ENCODE assay signal across 10 cellular contexts in genomic region chr16:67162439-67163163, GRCh38. TPM values are rescaled to one million over a fixed set of nuclear protein-coding genes. Genes with fewer than 3 reads are reported as not detected.
A peak's percentile ranks its signal among the peaks of the same experiment; 100 is the strongest.
DNase-seq lines count a peak whose midpoint lies in the region; ATAC-seq, FAIRE-seq and TF ChIP-seq lines count a peak whose summit lies in the region.
"Had no signal": no experiment of that assay in that cellular context is flagged by ENCODE, and none has a peak within 500 bp of the region (broad histone marks: within the 10 kb centered on the region; RNA-seq: fewer than 3 reads in every experiment).

No MANE protein-coding gene starts in this region.

- no peak for TF ChIP-seq CTCF in Caco-2 (IDR thresholded peaks at IDR 0.05; ENCODE audit: insufficient read depth in 1 of 2, low read depth in 1 of 2, low read length in 1 of 2, severe bottlenecking in 1 of 2, unreplicated experiment in 1 of 2)
- no peak for TF ChIP-seq CTCF in H1 (IDR thresholded peaks at IDR 0.05; ENCODE audit: control extremely low read depth in 1 of 3, insufficient read depth in 1 of 3, low read depth in 1 of 3, low read length in 3 of 3)
- no peak for TF ChIP-seq CTCF in prostate gland (IDR thresholded peaks at IDR 0.05)

- FAIRE-seq in H1 (lab: Jason Lieb, UNC): no peak

- H3K4me3 ChIP-seq in Caco-2 (ENCODE audit: low read depth, low read length) (no peak overlapping the region), NT2/D1 (ENCODE audit: insufficient read length, low read depth) (peak overlapping the region; percentile 47), H1 (ENCODE audit: extremely low read depth in 1 of 4, insufficient read depth in 2 of 4, low read depth in 3 of 4, low read length in 4 of 4) (peak overlapping the region in 3 of 4 experiments; percentile 11 to 56 (median 26); a peak in 5 of 8 replicates), prostate gland (peak overlapping the region; percentile 27 to 30)

- no peak for ATAC-seq in GM18861 (IDR thresholded peaks at IDR 0.05; ENCODE audit: unreplicated experiment)

- H3K36me3 Mint-ChIP-seq in Caco-2 (ENCODE audit: insufficient read depth, unreplicated experiment): peaks cover 19% of the 10 kb centered on the region

- H3K9ac ChIP-seq in NT2/D1 (ENCODE audit: insufficient read length, low read depth) (peak overlapping the region; percentile 29), H1 (replicated peaks in 1 of 4; ENCODE audit: extremely low read depth in 1 of 4, low read depth in 3 of 4, low read length in 3 of 4) (no peak overlapping the region)

- TSS peak; percentile 5 for BruUV-seq in Caco-2 (replicated peaks; lab: Mats Ljungman, UMichigan)

- H3K23me2 ChIP-seq in H1 (ENCODE audit: low read depth, low read length): peaks cover 15% of the 10 kb centered on the region

- H3K27me3 ChIP-seq in Caco-2 (replicated peaks; ENCODE audit: control insufficient read depth, insufficient read depth, low read length) (no peaks in the 10 kb centered on the region), NT2/D1 (ENCODE audit: insufficient read depth, insufficient read length) (peaks cover 98% of the 10 kb centered on the region), H1 (replicated peaks in 1 of 4; ENCODE audit: control insufficient read depth in 3 of 4, extremely low read depth in 1 of 4, insufficient read depth in 3 of 4, low read length in 3 of 4) (peaks cover 93 to 100% (median 99%) of the 10 kb centered on the region in 4 experiments), prostate gland (replicated peaks; ENCODE audit: insufficient read depth) (no peaks in the 10 kb centered on the region)

- H2BK12ac ChIP-seq in H1 (ENCODE audit: low read depth, low read length): peak overlapping the region; percentile 39; the same call in 1 of the 2 replicates

- H3K14ac ChIP-seq in H1 (ENCODE audit: insufficient read length): no peak overlapping the region

- H4K5ac ChIP-seq in H1 (ENCODE audit: insufficient read length, low read depth, low read length): no peak overlapping the region

- no peaks in the 10 kb centered on the region for H3K79me1 ChIP-seq in H1 (ENCODE audit: low read depth, low read length)

- intact Hi-C loops in Caco-2 (cut with micrococcal nuclease; ENCODE audit: unreplicated experiment): no loop called here
- intact Hi-C loops in prostate gland (cut with DNase I): no loop called here

- H3K4me1 Mint-ChIP-seq in Caco-2 (ENCODE audit: low read depth, unreplicated experiment): peaks cover 6% of the 10 kb centered on the region

- no peaks in the 10 kb centered on the region for H3K9me3 Mint-ChIP-seq in Caco-2 (ENCODE audit: unreplicated experiment)

- H4K8ac ChIP-seq in H1 (ENCODE audit: extremely low read depth, insufficient read depth, low read length): no peak overlapping the region

- 0 out of 2 replicates have a peak overlapping the region, but pooled peaks have one; percentile 75 for H2AFZ ChIP-seq in H1 (ENCODE audit: low read length)

- 11% methylated on average over 44 of the region's 44 CpGs; no CpG with 5 or more reads in 1 of the 2 experiments for WGBS in H1 (ENCODE audit: extremely low coverage in 1 of 2, insufficient coverage in 1 of 2, insufficient read length in 1 of 2, insufficient replicate concordance in 2 of 2, low coverage in 1 of 2, low lambda C conversion rate in 2 of 2, missing lambda C conversion rate in 1 of 2), 2 experiments
- 16% methylated on average over 44 of the region's 44 CpGs for WGBS in prostate gland

- H3K18ac ChIP-seq in H1 (ENCODE audit: extremely low read depth, low read length): no peak overlapping the region; the same call in none of the 2 replicates

- no peak overlapping the region for H3K23ac ChIP-seq in H1 (ENCODE audit: insufficient read length)

- no peak overlapping the region for H2BK20ac ChIP-seq in H1 (ENCODE audit: low read length)

- H3K79me2 ChIP-seq in H1 (ENCODE audit: control insufficient read depth in 1 of 2, insufficient read depth in 2 of 2, low read length in 2 of 2): no peaks in the 10 kb centered on the region

- TF ChIP-seq POLR2A in H1 (IDR thresholded peaks at IDR 0.05; ENCODE audit: control extremely low read depth in 1 of 2, low read depth in 2 of 2, low read length in 2 of 2): no peak
- TF ChIP-seq POLR2A in prostate gland (IDR thresholded peaks at IDR 0.05): no peak

- 0 out of 2 replicates have a peak, but pooled peaks cover 4% of the 10 kb centered on the region for H3K4me1 ChIP-seq in Caco-2
- peaks cover 14% of the 10 kb centered on the region for H3K4me1 ChIP-seq in NT2/D1 (ENCODE audit: insufficient read depth, insufficient read length)
- H3K4me1 ChIP-seq in H1 (replicated peaks in 1 of 4; ENCODE audit: control insufficient read depth in 3 of 4, insufficient read depth in 4 of 4, low read length in 3 of 4): peaks cover 0 to 33% (median 30%) of the 10 kb centered on the region in 4 experiments; a peak in 6 of 7 replicates
- peaks cover 32% of the 10 kb centered on the region for H3K4me1 ChIP-seq in prostate gland (replicated peaks)

- no peak for TF ChIP-seq RAD21 in H1 (IDR thresholded peaks at IDR 0.05 in 1 of 2, conservative IDR thresholded peaks at IDR 0.05 in 1 of 2; ENCODE audit: low read depth in 2 of 2, low read length in 2 of 2)

- DNase-seq in Caco-2 (no peak), NT2/D1 (ENCODE audit: low read depth, low spot score) (no peak), H1 (ENCODE audit: low read depth in 1 of 2, low spot score in 2 of 2) (peak in 1 of 2 experiments; percentile 71), prostate gland (ENCODE audit: low spot score) (no peak), NCI-H1417 treated with DMSO at 0.1 percent for 48 hours (lab: John Stamatoyannopoulos, UW) (no peak), NCI-H2029 treated with DMSO at 0.1 percent for 48 hours (lab: John Stamatoyannopoulos, UW) (no peak)
- no peak for DNase-seq in activated CD4-positive, alpha-beta T cell treated with anti-CD3 and anti-CD28 coated beads for 48 hours
- DNase-seq: activated CD4-positive, CD25-positive, alpha-beta regulatory T cell treated with anti-CD3 and anti-CD28 coated beads, Interleukin-2, amount 50 U/mL, for 72 hours had no signal

- H3K27me3 Mint-ChIP-seq in Caco-2 (ENCODE audit: insufficient read depth, unreplicated experiment): no peaks in the 10 kb centered on the region

- no peak overlapping the region; the same call in 1 of the 2 replicates for H2BK15ac ChIP-seq in H1 (ENCODE audit: low read length)

- peaks cover 2 to 23% of the 10 kb centered on the region in 2 experiments for H4K20me1 ChIP-seq in H1 (replicated peaks in 1 of 2; ENCODE audit: control insufficient read depth in 1 of 2, insufficient read depth in 2 of 2, low read length in 2 of 2)

- H3K27ac ChIP-seq in H1 (ENCODE audit: low read depth, low read length) (no peak overlapping the region), prostate gland (peak overlapping the region; percentile 91 to 94)
- H3K27ac ChIP-seq: epithelial cell of prostate had no signal

- POLR2A ChIA-PET in Caco-2 (lab: Charles Lee): interaction anchor here (0.5 to 0.6 kb wide), 2 partner anchors 84 to 284 kb away, joined by 6 to 9 read pairs; no protein-coding TSS in a partner anchor
- POLR2A ChIA-PET in H1 (lab: Charles Lee; ENCODE audit: partially characterized antibody): interaction anchor here (0.7 to 7.9 kb wide), 6 partner anchors 7 to 40 kb away, joined by 3 to 59 read pairs (median 10); partner anchors contain the start of genes B3GNT9 and MATCAP1

- no peak overlapping the region for H4K91ac ChIP-seq in H1 (replicated peaks; ENCODE audit: insufficient read length, low read length)

- H3K4ac ChIP-seq in H1 (replicated peaks; ENCODE audit: insufficient read length, low read depth, low read length): no peak overlapping the region

- H3K9me3 ChIP-seq in Caco-2: no peaks in the 10 kb centered on the region
- no peaks in the 10 kb centered on the region for H3K9me3 ChIP-seq in NT2/D1 (ENCODE audit: insufficient read depth, low read length)
- H3K9me3 ChIP-seq in H1 (ENCODE audit: insufficient read depth in 2 of 2, low read depth in 1 of 2, low read length in 1 of 2): no peaks in the 10 kb centered on the region
- H3K9me3 ChIP-seq in prostate gland: no peaks in the 10 kb centered on the region

- no peak overlapping the region for H3K4me3 Mint-ChIP-seq in Caco-2 (ENCODE audit: unreplicated experiment)

- no peak overlapping the region for H3K27ac Mint-ChIP-seq in Caco-2 (ENCODE audit: unreplicated experiment)

- CTCF ChIA-PET in Caco-2 (lab: Charles Lee): interaction anchor here (0.6 kb wide), 1 partner anchor 36 kb away, joined by 3 read pairs; the partner anchor contains the start of gene ELMO3
- CTCF ChIA-PET in H1 (lab: Charles Lee; ENCODE audit: partially characterized antibody): interaction anchor here (0.5 to 19.3 kb wide), 17 partner anchors 6 to 482 kb away, joined by 3 to 291 read pairs (median 4); partner anchors contain the start of genes B3GNT9, ELMO3, FBXL8 and HSF4

- H2AK5ac ChIP-seq in H1 (ENCODE audit: low read depth, low read length): no peak overlapping the region

- no peak overlapping the region for H2BK5ac ChIP-seq in H1 (ENCODE audit: low read depth, low read length)

- no peak overlapping the region for H2BK120ac ChIP-seq in H1 (replicated peaks; ENCODE audit: low read depth, low read length)

- H3K56ac ChIP-seq in H1 (replicated peaks; ENCODE audit: insufficient read length, low read depth, low read length): no peak overlapping the region

- peak overlapping the region; percentile 71 to 98 for H3K4me2 ChIP-seq in H1 (ENCODE audit: insufficient read depth in 1 of 2, low read depth in 2 of 2, low read length in 2 of 2)

- no peak for TF ChIP-seq EP300 in H1 (IDR thresholded peaks at IDR 0.05; ENCODE audit: borderline replicate concordance in 1 of 2, low read depth in 2 of 2, low read length in 2 of 2)

- H3K36me3 ChIP-seq in Caco-2 (ENCODE audit: control insufficient read depth, insufficient read depth, low read length) (no peaks in the 10 kb centered on the region), NT2/D1 (ENCODE audit: insufficient read depth, insufficient read length, low read length) (no peaks in the 10 kb centered on the region), H1 (ENCODE audit: control insufficient read depth in 2 of 4, insufficient read depth in 4 of 4, low read length in 3 of 4) (peaks cover 0 to 14% (median 0%) of the 10 kb centered on the region in 4 experiments; a peak in 1 of 8 replicates), prostate gland (no peaks in the 10 kb centered on the region)

RNA-seq across cellular contexts. Expression of gene HSF4, which starts 1.9 kb away (rescaled TPM):
- 39.4 and 52.0 TPM in 2 replicates for total RNA-seq in Caco-2 (2022)
- not detected in 2 replicates for total RNA-seq in H1 (2021; fragmentation: NEBNext Ultra II Directional; extraction: Animal tissue kit (Norgen Biotek cat#: 25700))
- polyA plus RNA-seq in H1 (2011; rRNA removed): 0.14 and 0.93 TPM in 2 replicates
- polyA plus RNA-seq in H1 (2011; cell fraction: cytosol; rRNA removed): 0.92 TPM
- polyA plus RNA-seq in H1 (2011; cell fraction: nucleus; rRNA removed): 8.0 TPM
- polyA plus RNA-seq in H1 (2012, experiment 1 of 2): 0.62 to 1.0 TPM (median 0.74 TPM) in 3 of 4 replicates, not detected in the other
- not detected for polyA plus RNA-seq in H1 (2012, experiment 2 of 2)
- 0.20 TPM for polyA plus RNA-seq in H1 (2013, experiment 1 of 2)
- polyA plus RNA-seq in H1 (2013, experiment 2 of 2): 0.11 TPM
- not detected in 2 replicates for polyA minus RNA-seq in H1 (2011; rRNA and poly(A)+ RNA removed)
- polyA minus RNA-seq in H1 (2011; cell fraction: cytosol; rRNA and poly(A)+ RNA removed): not detected
- polyA minus RNA-seq in H1 (2011; cell fraction: nucleus; rRNA and poly(A)+ RNA removed): not detected
- total RNA-seq in prostate gland: 100 to 1,000 TPM; 109 to 137 TPM

RNA-seq across cellular contexts. Expression of gene FBXL8, which starts 2.8 kb away (rescaled TPM):
- 27.6 and 31.5 TPM in 2 replicates for total RNA-seq in Caco-2 (2022)
- not detected in 2 replicates for total RNA-seq in H1 (2021; fragmentation: NEBNext Ultra II Directional; extraction: Animal tissue kit (Norgen Biotek cat#: 25700))
- 0.11 and 0.67 TPM in 2 replicates for polyA plus RNA-seq in H1 (2011; rRNA removed)
- polyA plus RNA-seq in H1 (2011; cell fraction: cytosol; rRNA removed): 0.26 TPM
- 0.81 TPM for polyA plus RNA-seq in H1 (2011; cell fraction: nucleus; rRNA removed)
- 0.13 to 0.43 TPM in 2 of 4 replicates, not detected in the others for polyA plus RNA-seq in H1 (2012, experiment 1 of 2)
- polyA plus RNA-seq in H1 (2012, experiment 2 of 2): not detected
- polyA plus RNA-seq in H1 (2013, experiment 1 of 2): 0.12 TPM
- not detected for polyA plus RNA-seq in H1 (2013, experiment 2 of 2)
- not detected in 2 replicates for polyA minus RNA-seq in H1 (2011; rRNA and poly(A)+ RNA removed)
- polyA minus RNA-seq in H1 (2011; cell fraction: cytosol; rRNA and poly(A)+ RNA removed): 2.0 TPM
- polyA minus RNA-seq in H1 (2011; cell fraction: nucleus; rRNA and poly(A)+ RNA removed): not detected
- 100 to 1,000 TPM in 1 of 2 donors, 10 to 100 TPM in 1; 67.9 to 124 TPM for total RNA-seq in prostate gland

RNA-seq across cellular contexts. Expression of gene TRADD, which starts 2.9 kb away (rescaled TPM):
- total RNA-seq in Caco-2 (2022): 16.8 and 18.3 TPM in 2 replicates
- total RNA-seq in H1 (2021; fragmentation: NEBNext Ultra II Directional; extraction: Animal tissue kit (Norgen Biotek cat#: 25700)): 0.19 and 0.29 TPM in 2 replicates
- 0.50 and 0.60 TPM in 2 replicates for polyA plus RNA-seq in H1 (2011; rRNA removed)
- 0.89 TPM for polyA plus RNA-seq in H1 (2011; cell fraction: cytosol; rRNA removed)
- 0.68 TPM for polyA plus RNA-seq in H1 (2011; cell fraction: nucleus; rRNA removed)
- polyA plus RNA-seq in H1 (2012, experiment 1 of 2): 0.24 to 0.53 TPM (median 0.46 TPM) in 4 replicates
- 0.35 TPM for polyA plus RNA-seq in H1 (2012, experiment 2 of 2)
- 0.14 TPM for polyA plus RNA-seq in H1 (2013, experiment 1 of 2)
- 0.17 TPM for polyA plus RNA-seq in H1 (2013, experiment 2 of 2)
- polyA minus RNA-seq in H1 (2011; rRNA and poly(A)+ RNA removed): 0.22 TPM in 1 of 2 replicates, not detected in the other
- polyA minus RNA-seq in H1 (2011; cell fraction: cytosol; rRNA and poly(A)+ RNA removed): 0.95 TPM
- polyA minus RNA-seq in H1 (2011; cell fraction: nucleus; rRNA and poly(A)+ RNA removed): 0.60 TPM
- total RNA-seq in prostate gland: 10 to 100 TPM; 33.3 to 56.3 TPM

RNA-seq across cellular contexts. Expression of gene NOL3, which starts 7.7 kb away (rescaled TPM):
- total RNA-seq in Caco-2 (2022) (17.4 and 22.4 TPM in 2 replicates), prostate gland (100 to 1,000 TPM in 1 of 2 donors, 10 to 100 TPM in 1; 60.8 to 129 TPM)
- total RNA-seq in H1 (2021; fragmentation: NEBNext Ultra II Directional; extraction: Animal tissue kit (Norgen Biotek cat#: 25700)): 1.6 and 2.2 TPM in 2 replicates
- 4.1 and 4.6 TPM in 2 replicates for polyA plus RNA-seq in H1 (2011; rRNA removed)
- polyA plus RNA-seq in H1 (2011; cell fraction: cytosol; rRNA removed): 4.0 TPM
- 3.7 TPM for polyA plus RNA-seq in H1 (2011; cell fraction: nucleus; rRNA removed)
- 4.4 to 10.7 TPM (median 5.5 TPM) in 4 replicates for polyA plus RNA-seq in H1 (2012, experiment 1 of 2)
- polyA plus RNA-seq in H1 (2012, experiment 2 of 2): 1.4 TPM
- polyA plus RNA-seq in H1 (2013, experiment 1 of 2): 3.2 TPM
- 2.0 TPM for polyA plus RNA-seq in H1 (2013, experiment 2 of 2)
- 0.60 and 2.1 TPM in 2 replicates for polyA minus RNA-seq in H1 (2011; rRNA and poly(A)+ RNA removed)
- not detected for polyA minus RNA-seq in H1 (2011; cell fraction: cytosol; rRNA and poly(A)+ RNA removed)
- polyA minus RNA-seq in H1 (2011; cell fraction: nucleus; rRNA and poly(A)+ RNA removed): 3.2 TPM

RNA-seq across cellular contexts. Expression of gene B3GNT9, which starts 11.8 kb away (rescaled TPM):
- total RNA-seq in Caco-2 (2022) (11.6 and 11.7 TPM in 2 replicates), prostate gland (10 to 100 TPM; 32.1 to 37.3 TPM)
- total RNA-seq in H1 (2021; fragmentation: NEBNext Ultra II Directional; extraction: Animal tissue kit (Norgen Biotek cat#: 25700)): 3.5 and 4.7 TPM in 2 replicates
- 9.0 and 10.2 TPM in 2 replicates for polyA plus RNA-seq in H1 (2011; rRNA removed)
- polyA plus RNA-seq in H1 (2011; cell fraction: cytosol; rRNA removed): 8.5 TPM
- polyA plus RNA-seq in H1 (2011; cell fraction: nucleus; rRNA removed): 7.6 TPM
- 3.4 to 6.6 TPM (median 5.1 TPM) in 4 replicates for polyA plus RNA-seq in H1 (2012, experiment 1 of 2)
- 4.4 TPM for polyA plus RNA-seq in H1 (2012, experiment 2 of 2)
- 3.9 TPM for polyA plus RNA-seq in H1 (2013, experiment 1 of 2)
- 4.1 TPM for polyA plus RNA-seq in H1 (2013, experiment 2 of 2)
- 5.1 and 6.2 TPM in 2 replicates for polyA minus RNA-seq in H1 (2011; rRNA and poly(A)+ RNA removed)
- 6.9 TPM for polyA minus RNA-seq in H1 (2011; cell fraction: cytosol; rRNA and poly(A)+ RNA removed)
- polyA minus RNA-seq in H1 (2011; cell fraction: nucleus; rRNA and poly(A)+ RNA removed): 7.0 TPM

Comparison
In these comparisons a context has a peak if more than half of its experiments do, and no peak if none do; other contexts are left out.
1. RNA of gene HSF4, which starts 1.9 kb away (total RNA-seq): 109 to 137 TPM in prostate gland and 39.4 to 52.0 TPM in Caco-2; not detected in H1; every median in the first group is over 10 times any median in the second.
2. RNA of gene FBXL8, which starts 2.8 kb away (total RNA-seq): 67.9 to 124 TPM in prostate gland and 27.6 to 31.5 TPM in Caco-2; not detected in H1; every median in the first group is over 10 times any median in the second.
3. RNA of gene TRADD, which starts 2.9 kb away (total RNA-seq): 33.3 to 56.3 TPM in prostate gland and 16.8 to 18.3 TPM in Caco-2; 0.19 to 0.29 TPM in H1; every median in the first group is over 10 times any median in the second.